ENCODE assay signal across 9 cellular contexts in the genomic region with DNA sequence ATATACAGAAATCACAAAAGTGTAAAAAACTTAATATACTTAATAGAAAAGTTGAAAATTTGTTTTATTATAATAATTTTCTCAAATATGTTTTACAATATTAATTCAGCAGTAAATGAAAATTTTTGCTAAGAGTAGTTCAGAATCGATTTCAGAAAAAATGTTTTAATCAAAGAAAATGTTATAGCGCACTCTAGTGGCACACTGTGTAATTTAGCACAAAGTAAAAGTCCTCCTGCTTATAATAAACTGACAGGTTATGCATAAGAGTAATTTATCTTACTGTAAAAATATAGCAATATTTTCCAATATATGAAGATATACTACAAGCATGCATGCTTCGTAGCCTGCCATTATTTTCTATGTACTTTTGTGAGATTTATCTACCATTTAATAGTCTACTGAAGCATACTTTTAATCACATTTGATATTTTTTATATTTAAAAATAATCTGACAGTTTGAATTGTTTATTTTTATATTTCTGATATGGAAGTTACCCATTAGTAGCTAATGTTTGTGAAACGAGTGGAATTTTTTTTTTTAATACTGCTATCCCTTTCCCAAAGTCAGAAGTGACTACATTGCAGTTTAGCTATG.
DNase-seq lines count a peak whose midpoint lies in the region; ATAC-seq and TF ChIP-seq lines count a peak whose summit lies in the region.
"Had no signal": no experiment of that assay in that cellular context is flagged by ENCODE, and none has a peak within 500 bp of the region (broad histone marks: within the 10 kb centered on the region; RNA-seq: fewer than 3 reads in every experiment).

No MANE protein-coding gene starts in this region.

- DNase-seq in NCI-H510A treated with DMSO at 0.1 percent for 48 hours (lab: John Stamatoyannopoulos, UW), result peak; percentile 34
- DNase-seq in NCI-H510A (lab: John Stamatoyannopoulos, UW), result no peak
- peak; percentile 2 for DNase-seq in MV-4-11 (lab: John Stamatoyannopoulos, UW)
- no peak for DNase-seq in dorsolateral prefrontal cortex
- peak; percentile 6 for DNase-seq in renal cortical epithelial cell (ENCODE audit: low read depth)
- DNase-seq in cerebellar nuclear complex (lab: John Stamatoyannopoulos, UW), result no peak
- DNase-seq in GOT3 (lab: John Stamatoyannopoulos, UW), result no peak

- H3K4me3 ChIP-seq in dorsolateral prefrontal cortex, result no peak overlapping the region
- H3K4me3 ChIP-seq: SJCRH30 had no signal

- ATAC-seq in GM21526 (IDR thresholded peaks at IDR 0.05; ENCODE audit: low FRiP score, unreplicated experiment), result no peak

- intact Hi-C loops in dorsolateral prefrontal cortex (cut with DNase I), result loop anchor here in 1 of 2 donors (2.0 kb wide), 1 partner anchor 139 kb away; no protein-coding TSS in a partner anchor

- TF ChIP-seq CTCF in dorsolateral prefrontal cortex (IDR thresholded peaks at IDR 0.05 in 54 of 56, conservative IDR thresholded peaks at IDR 0.05 in 2 of 56; ENCODE audit: low read depth in 1 of 56, partially characterized antibody in 56 of 56), result peak; percentile 38 to 85 (median 69)

- H3K27me3 ChIP-seq in dorsolateral prefrontal cortex, result peaks cover 0 to 30% (median 2%) of the 10 kb centered on the region in 45 donors
- H3K27me3 ChIP-seq: SJCRH30 had no signal

- H3K27ac ChIP-seq in dorsolateral prefrontal cortex, result no peak overlapping the region
- H3K27ac ChIP-seq: SJCRH30 had no signal

Comparison
In these comparisons a context has a peak if more than half of its experiments do, and no peak if none do; other contexts are left out.
1. DNase-seq: peak in NCI-H510A treated with DMSO at 0.1 percent for 48 hours (single experiment), MV-4-11 (single experiment) and renal cortical epithelial cell (single experiment); none in NCI-H510A (single experiment), dorsolateral prefrontal cortex (0 of 10), cerebellar nuclear complex (0 of 2) and GOT3 (single experiment).